ENCODE assay signal across 8 cellular contexts in genomic region chr1:119140177-119141019, GRCh38. TPM values are rescaled to one million over a fixed set of nuclear protein-coding genes. Genes with fewer than 3 reads are reported as not detected.
A peak's percentile ranks its signal among the peaks of the same experiment; 100 is the strongest.
DNase-seq lines count a peak whose midpoint lies in the region; ATAC-seq and TF ChIP-seq lines count a peak whose summit lies in the region.

Gene WARS2, minus strand, starts transcription at chr1:119140653. Its CDS starts 9 bp downstream, at chr1:119140644.

- peaks cover 0 to 30% (median 11%) of the 10 kb centered on the region in 4 donors for H3K4me1 Mint-ChIP-seq in CD4-positive, CD25-positive, alpha-beta regulatory T cell

- H3K36me3 Mint-ChIP-seq in CD4-positive, CD25-positive, alpha-beta regulatory T cell = peaks cover 8% of the 10 kb centered on the region

- H3K4me1 ChIP-seq in CD4-positive, CD25-positive, alpha-beta regulatory T cell (ENCODE audit: control insufficient read depth, insufficient read depth, low read length, poor library complexity, severe bottlenecking) = peaks cover 27% of the 10 kb centered on the region
- H3K4me1 ChIP-seq in duodenal mucosa (ENCODE audit: control insufficient read depth in 1 of 2, insufficient read depth in 2 of 2, low read length in 2 of 2) (peaks cover 14 to 23% of the 10 kb centered on the region in 2 donors), liver (ENCODE audit: control insufficient read depth in 4 of 4, insufficient read depth in 4 of 4, low read length in 3 of 4) (peaks cover 0 to 17% (median 11%) of the 10 kb centered on the region in 4 donors)

- H3K27ac Mint-ChIP-seq in CD4-positive, CD25-positive, alpha-beta regulatory T cell = no peak within 1 kb of the TSS

- TF ChIP-seq CTCF in liver (IDR thresholded peaks at IDR 0.05; ENCODE audit: low read depth, low read length, missing input control) = no peak

- peak within 1 kb of the TSS; percentile 91 for H3K4me3 ChIP-seq in CD4-positive, CD25-positive, alpha-beta regulatory T cell (ENCODE audit: low read depth, low read length)
- H3K4me3 ChIP-seq in duodenal mucosa (ENCODE audit: low read depth in 1 of 2, low read length in 2 of 2) (peak within 1 kb of the TSS; percentile 77 to 95), liver (ENCODE audit: low read depth in 1 of 3, low read length in 3 of 3) (peak within 1 kb of the TSS; percentile 59 to 75 (median 66))

- peak; percentile 92 to 98 (median 97) for DNase-seq in CD4-positive, CD25-positive, alpha-beta regulatory T cell
- peak; percentile 97 for DNase-seq in NCI-H774 (lab: John Stamatoyannopoulos, UW)
- peak; percentile 89 to 90 for DNase-seq in activated CD4-positive, alpha-beta T cell treated with anti-CD3 and anti-CD28 coated beads, Interleukin-2, amount 50 U/mL, for 4 hours
- peak; percentile 95 for DNase-seq in stimulated activated CD4-positive, alpha-beta T cell treated with anti-CD3 and anti-CD28 coated beads, Interleukin-4, amount 100 ng/mL, for 24 hours

- H3K27me3 Mint-ChIP-seq in CD4-positive, CD25-positive, alpha-beta regulatory T cell = no peaks in the 10 kb centered on the region

- no peaks in the 10 kb centered on the region for H3K27me3 ChIP-seq in CD4-positive, CD25-positive, alpha-beta regulatory T cell (ENCODE audit: control insufficient read depth, insufficient read depth, low read length)
- H3K27me3 ChIP-seq in duodenal mucosa (ENCODE audit: control insufficient read depth in 1 of 2, insufficient read depth in 2 of 2, low read length in 2 of 2) (no peaks in the 10 kb centered on the region), liver (ENCODE audit: control insufficient read depth in 4 of 4, insufficient read depth in 4 of 4, low read length in 3 of 4) (no peaks in the 10 kb centered on the region)

- peak within 1 kb of the TSS; percentile 90 to 91 for H3K9ac ChIP-seq in duodenal mucosa (ENCODE audit: low read depth in 1 of 2, low read length in 2 of 2)
- peak within 1 kb of the TSS; percentile 92 for H3K9ac ChIP-seq in liver (ENCODE audit: low read depth in 1 of 2, low read length in 2 of 2)

- peak in 1 of 2 donors; percentile 23 for TF ChIP-seq RAD21 in liver (IDR thresholded peaks at IDR 0.05)

- H3K9me3 ChIP-seq in CD4-positive, CD25-positive, alpha-beta regulatory T cell (ENCODE audit: control insufficient read depth in 2 of 2, low read length in 2 of 2) = no peaks in the 10 kb centered on the region
- H3K9me3 ChIP-seq in duodenal mucosa (ENCODE audit: control insufficient read depth in 1 of 2, low read length in 2 of 2) (no peaks in the 10 kb centered on the region), liver (ENCODE audit: control insufficient read depth in 4 of 4, low read length in 3 of 4) (no peaks in the 10 kb centered on the region)

- ATAC-seq in CD4-positive, CD25-positive, alpha-beta regulatory T cell (ENCODE audit: low read depth in 2 of 2) = peak; percentile 93 to 94
- ATAC-seq in GM19438 (IDR thresholded peaks at IDR 0.05; ENCODE audit: low read depth, unreplicated experiment) = peak; percentile 92
- peak; percentile 95 for ATAC-seq in HG03571 (IDR thresholded peaks at IDR 0.05; ENCODE audit: unreplicated experiment)

- H3K4me3 Mint-ChIP-seq in CD4-positive, CD25-positive, alpha-beta regulatory T cell = peak within 1 kb of the TSS in 1 of 4 donors; percentile 12

- no peaks in the 10 kb centered on the region for H3K9me3 Mint-ChIP-seq in CD4-positive, CD25-positive, alpha-beta regulatory T cell

- H3K27ac ChIP-seq in CD4-positive, CD25-positive, alpha-beta regulatory T cell (ENCODE audit: insufficient read depth, low read length, poor library complexity, severe bottlenecking) = peak within 1 kb of the TSS; percentile 100
- H3K27ac ChIP-seq in duodenal mucosa (ENCODE audit: low read depth, low read length) = peak within 1 kb of the TSS; percentile 96
- H3K27ac ChIP-seq in liver (ENCODE audit: low read depth in 1 of 2, low read length in 2 of 2) = peak within 1 kb of the TSS; percentile 97 to 98

- no peaks in the 10 kb centered on the region for H3K36me3 ChIP-seq in CD4-positive, CD25-positive, alpha-beta regulatory T cell (ENCODE audit: control insufficient read depth, insufficient read depth, low read length)
- H3K36me3 ChIP-seq in duodenal mucosa (ENCODE audit: control insufficient read depth in 1 of 2, insufficient read depth in 2 of 2, low read length in 2 of 2) = no peaks in the 10 kb centered on the region
- H3K36me3 ChIP-seq in liver (ENCODE audit: control insufficient read depth in 4 of 4, insufficient read depth in 3 of 4, low read depth in 1 of 4, low read length in 3 of 4) = no peaks in the 10 kb centered on the region

- WGBS in liver = under 1% methylated on average over 50 of the region's 50 CpGs

TF ChIP-seq in liver, 16 proteins besides CTCF, POLR2A, EP300 and RAD21:
- TF ChIP-seq HNF4G (IDR thresholded peaks at IDR 0.05) = no peak
- TF ChIP-seq FOXA1 (IDR thresholded peaks at IDR 0.05) = no peak
- peak in 1 of 2 donors; percentile 21 for TF ChIP-seq EGR1 (IDR thresholded peaks at IDR 0.05; ENCODE audit: low read depth in 2 of 2)
- peak; percentile 95 for TF ChIP-seq TAF1 (conservative IDR thresholded peaks at IDR 0.05)
- TF ChIP-seq HNF4A (conservative IDR thresholded peaks at IDR 0.05) = peak; percentile 37
- peak; percentile 94 for TF ChIP-seq NR2F2 (IDR thresholded peaks at IDR 0.05)
- peak; percentile 48 to 53 for TF ChIP-seq RXRA (IDR thresholded peaks at IDR 0.05)
- peak; percentile 80 for TF ChIP-seq REST (IDR thresholded peaks at IDR 0.05)
- TF ChIP-seq SP1 (IDR thresholded peaks at IDR 0.05) = peak; percentile 71
- TF ChIP-seq ZBTB33 (IDR thresholded peaks at IDR 0.05) = peak; percentile 97
- peak; percentile 99 for TF ChIP-seq YY1 (IDR thresholded peaks at IDR 0.05)
- peak in 1 of 2 donors; percentile 58 for TF ChIP-seq GABPA (IDR thresholded peaks at IDR 0.05 in 1 of 2, conservative IDR thresholded peaks at IDR 0.05 in 1 of 2)
- TF ChIP-seq ATF3 (IDR thresholded peaks at IDR 0.05) = peak; percentile 38
- peak; percentile 63 to 83 for TF ChIP-seq JUND (IDR thresholded peaks at IDR 0.05)
- no peak for TF ChIP-seq FOXA2 (IDR thresholded peaks at IDR 0.05)
- peak; percentile 88 for TF ChIP-seq MAX (IDR thresholded peaks at IDR 0.05)
TF ChIP-seq in liver: peak in this region for 13.

RNA-seq across cellular contexts. Expression of gene WARS2, which starts in this region (rescaled TPM):
- 23.0 TPM for total RNA-seq in CD4-positive, CD25-positive, alpha-beta regulatory T cell
- 10 to 100 TPM; 13.9 to 17.4 (median 16.8) TPM for polyA plus RNA-seq in CD4-positive, CD25-positive, alpha-beta regulatory T cell
- 10 to 100 TPM in 1 of 2 donors, 1 to 10 TPM in 1; 8.4 to 14.5 TPM for total RNA-seq in liver
- polyA plus RNA-seq in liver = 1 to 10 TPM; 3.5 to 5.7 TPM

Comparison
In these comparisons a context has a peak if more than half of its experiments do, and no peak if none do; other contexts are left out.
1. Peak in every context shown above with its lines: DNase-seq, ATAC-seq, H3K4me3 ChIP-seq and H3K27ac ChIP-seq.